ENCODE assay signal across 7 cellular contexts in genomic region chr7:109622320-109622719, GRCh38.
"Had no signal": no experiment of that assay in that cellular context is flagged by ENCODE, and none has a peak within 500 bp of the region (broad histone marks: within the 10 kb centered on the region; RNA-seq: fewer than 3 reads in every experiment).

No MANE protein-coding gene starts in this region.

- H3K27me3 Mint-ChIP-seq: IgD-negative memory B cell had no signal

- H3K27ac Mint-ChIP-seq: IgD-negative memory B cell had no signal

- ATAC-seq: HepG2, K562 had no signal

- DNase-seq: IMR-90, KBM-7, KG1 had no signal

- H3K27ac ChIP-seq: HL-60 had no signal

- H3K4me1 Mint-ChIP-seq: IgD-negative memory B cell had no signal

- H3K4me3 ChIP-seq: K562 had no signal

- H3K4me3 Mint-ChIP-seq: IgD-negative memory B cell had no signal
